In the genomic region with DNA sequence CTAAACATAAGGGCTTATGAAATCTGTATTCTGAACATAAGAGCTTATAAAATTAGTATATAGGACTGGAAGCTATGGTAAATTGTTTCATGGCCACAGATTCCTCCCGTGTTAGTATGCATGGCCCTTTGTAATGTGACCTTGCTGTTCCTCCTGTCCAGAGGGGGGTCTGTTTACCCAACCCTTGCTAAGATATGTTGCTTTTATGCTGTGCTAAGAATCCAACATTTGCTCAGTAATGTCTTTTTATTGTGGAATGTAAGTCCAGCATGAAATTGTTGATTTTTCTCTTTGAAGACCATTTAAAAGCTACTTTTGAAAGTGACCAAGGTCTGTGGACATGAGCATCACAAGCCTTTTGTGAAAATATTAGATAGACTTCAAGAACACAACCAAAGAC, we compare ENCODE assay signal across 1 cellular context.
TF ChIP-seq lines count a peak whose summit lies in the region.

No MANE protein-coding gene starts in this region.

TF ChIP-seq in HepG2, 621 proteins besides CTCF, POLR2A, EP300 and RAD21 (continued from another document):
- TF ChIP-seq, protein P1, sequence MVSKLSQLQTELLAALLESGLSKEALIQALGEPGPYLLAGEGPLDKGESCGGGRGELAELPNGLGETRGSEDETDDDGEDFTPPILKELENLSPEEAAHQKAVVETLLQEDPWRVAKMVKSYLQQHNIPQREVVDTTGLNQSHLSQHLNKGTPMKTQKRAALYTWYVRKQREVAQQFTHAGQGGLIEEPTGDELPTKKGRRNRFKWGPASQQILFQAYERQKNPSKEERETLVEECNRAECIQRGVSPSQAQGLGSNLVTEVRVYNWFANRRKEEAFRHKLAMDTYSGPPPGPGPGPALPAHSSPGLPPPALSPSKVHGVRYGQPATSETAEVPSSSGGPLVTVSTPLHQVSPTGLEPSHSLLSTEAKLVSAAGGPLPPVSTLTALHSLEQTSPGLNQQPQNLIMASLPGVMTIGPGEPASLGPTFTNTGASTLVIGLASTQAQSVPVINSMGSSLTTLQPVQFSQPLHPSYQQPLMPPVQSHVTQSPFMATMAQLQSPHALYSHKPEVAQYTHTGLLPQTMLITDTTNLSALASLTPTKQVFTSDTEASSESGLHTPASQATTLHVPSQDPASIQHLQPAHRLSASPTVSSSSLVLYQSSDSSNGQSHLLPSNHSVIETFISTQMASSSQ (IDR thresholded peaks at IDR 0.05; ENCODE audit: low read depth), result no peak
- TF ChIP-seq, protein P1 (CRISPR knock-in tag; IDR thresholded peaks at IDR 0.05; ENCODE audit: borderline replicate concordance), result peak; percentile 63; the same call in 1 of the 2 replicates
- no peak for TF ChIP-seq RXRB (CRISPR knock-in tag; IDR thresholded peaks at IDR 0.05; ENCODE audit: borderline replicate concordance)
- TF ChIP-seq, protein P2, sequence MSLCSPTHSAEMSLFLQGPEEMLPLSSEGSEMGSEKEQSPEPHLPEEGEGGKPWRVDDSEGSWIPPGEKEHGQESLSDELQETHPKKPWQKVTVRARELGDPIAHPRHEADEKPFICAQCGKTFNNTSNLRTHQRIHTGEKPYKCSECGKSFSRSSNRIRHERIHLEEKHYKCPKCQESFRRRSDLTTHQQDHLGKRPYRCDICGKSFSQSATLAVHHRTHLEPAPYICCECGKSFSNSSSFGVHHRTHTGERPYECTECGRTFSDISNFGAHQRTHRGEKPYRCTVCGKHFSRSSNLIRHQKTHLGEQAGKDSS (CRISPR knock-in tag; IDR thresholded peaks at IDR 0.05; ENCODE audit: borderline replicate concordance, low read depth), result no peak
- TF ChIP-seq, protein P3, sequence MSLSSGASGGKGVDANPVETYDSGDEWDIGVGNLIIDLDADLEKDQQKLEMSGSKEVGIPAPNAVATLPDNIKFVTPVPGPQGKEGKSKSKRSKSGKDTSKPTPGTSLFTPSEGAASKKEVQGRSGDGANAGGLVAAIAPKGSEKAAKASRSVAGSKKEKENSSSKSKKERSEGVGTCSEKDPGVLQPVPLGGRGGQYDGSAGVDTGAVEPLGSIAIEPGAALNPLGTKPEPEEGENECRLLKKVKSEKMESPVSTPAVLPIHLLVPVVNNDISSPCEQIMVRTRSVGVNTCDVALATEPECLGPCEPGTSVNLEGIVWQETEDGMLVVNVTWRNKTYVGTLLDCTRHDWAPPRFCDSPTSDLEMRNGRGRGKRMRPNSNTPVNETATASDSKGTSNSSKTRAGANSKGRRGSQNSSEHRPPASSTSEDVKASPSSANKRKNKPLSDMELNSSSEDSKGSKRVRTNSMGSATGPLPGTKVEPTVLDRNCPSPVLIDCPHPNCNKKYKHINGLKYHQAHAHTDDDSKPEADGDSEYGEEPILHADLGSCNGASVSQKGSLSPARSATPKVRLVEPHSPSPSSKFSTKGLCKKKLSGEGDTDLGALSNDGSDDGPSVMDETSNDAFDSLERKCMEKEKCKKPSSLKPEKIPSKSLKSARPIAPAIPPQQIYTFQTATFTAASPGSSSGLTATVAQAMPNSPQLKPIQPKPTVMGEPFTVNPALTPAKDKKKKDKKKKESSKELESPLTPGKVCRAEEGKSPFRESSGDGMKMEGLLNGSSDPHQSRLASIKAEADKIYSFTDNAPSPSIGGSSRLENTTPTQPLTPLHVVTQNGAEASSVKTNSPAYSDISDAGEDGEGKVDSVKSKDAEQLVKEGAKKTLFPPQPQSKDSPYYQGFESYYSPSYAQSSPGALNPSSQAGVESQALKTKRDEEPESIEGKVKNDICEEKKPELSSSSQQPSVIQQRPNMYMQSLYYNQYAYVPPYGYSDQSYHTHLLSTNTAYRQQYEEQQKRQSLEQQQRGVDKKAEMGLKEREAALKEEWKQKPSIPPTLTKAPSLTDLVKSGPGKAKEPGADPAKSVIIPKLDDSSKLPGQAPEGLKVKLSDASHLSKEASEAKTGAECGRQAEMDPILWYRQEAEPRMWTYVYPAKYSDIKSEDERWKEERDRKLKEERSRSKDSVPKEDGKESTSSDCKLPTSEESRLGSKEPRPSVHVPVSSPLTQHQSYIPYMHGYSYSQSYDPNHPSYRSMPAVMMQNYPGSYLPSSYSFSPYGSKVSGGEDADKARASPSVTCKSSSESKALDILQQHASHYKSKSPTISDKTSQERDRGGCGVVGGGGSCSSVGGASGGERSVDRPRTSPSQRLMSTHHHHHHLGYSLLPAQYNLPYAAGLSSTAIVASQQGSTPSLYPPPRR (CRISPR knock-in tag; IDR thresholded peaks at IDR 0.05; ENCODE audit: borderline replicate concordance), result peak; percentile 23; the same call in 1 of the 2 replicates
- TF ChIP-seq FOXP1 (IDR thresholded peaks at IDR 0.05), result no peak
- 0 out of 2 replicates have a peak, but pooled peaks have one; percentile 16 for TF ChIP-seq FOXP1 (CRISPR knock-in tag; IDR thresholded peaks at IDR 0.05)
- no peak for TF ChIP-seq NR2F6 (IDR thresholded peaks at IDR 0.05)
- TF ChIP-seq NR2F6 (CRISPR knock-in tag; IDR thresholded peaks at IDR 0.05), result 0 out of 2 replicates have a peak, but pooled peaks have one; percentile 21
- TF ChIP-seq, protein P4, sequence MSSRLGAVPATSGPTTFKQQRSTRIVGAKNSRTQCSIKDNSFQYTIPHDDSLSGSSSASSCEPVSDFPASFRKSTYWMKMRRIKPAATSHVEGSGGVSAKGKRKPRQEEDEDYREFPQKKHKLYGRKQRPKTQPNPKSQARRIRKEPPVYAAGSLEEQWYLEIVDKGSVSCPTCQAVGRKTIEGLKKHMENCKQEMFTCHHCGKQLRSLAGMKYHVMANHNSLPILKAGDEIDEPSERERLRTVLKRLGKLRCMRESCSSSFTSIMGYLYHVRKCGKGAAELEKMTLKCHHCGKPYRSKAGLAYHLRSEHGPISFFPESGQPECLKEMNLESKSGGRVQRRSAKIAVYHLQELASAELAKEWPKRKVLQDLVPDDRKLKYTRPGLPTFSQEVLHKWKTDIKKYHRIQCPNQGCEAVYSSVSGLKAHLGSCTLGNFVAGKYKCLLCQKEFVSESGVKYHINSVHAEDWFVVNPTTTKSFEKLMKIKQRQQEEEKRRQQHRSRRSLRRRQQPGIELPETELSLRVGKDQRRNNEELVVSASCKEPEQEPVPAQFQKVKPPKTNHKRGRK (CRISPR knock-in tag; IDR thresholded peaks at IDR 0.05), result no peak
